ENCODE assay signal across 11 cellular contexts in the genomic region with DNA sequence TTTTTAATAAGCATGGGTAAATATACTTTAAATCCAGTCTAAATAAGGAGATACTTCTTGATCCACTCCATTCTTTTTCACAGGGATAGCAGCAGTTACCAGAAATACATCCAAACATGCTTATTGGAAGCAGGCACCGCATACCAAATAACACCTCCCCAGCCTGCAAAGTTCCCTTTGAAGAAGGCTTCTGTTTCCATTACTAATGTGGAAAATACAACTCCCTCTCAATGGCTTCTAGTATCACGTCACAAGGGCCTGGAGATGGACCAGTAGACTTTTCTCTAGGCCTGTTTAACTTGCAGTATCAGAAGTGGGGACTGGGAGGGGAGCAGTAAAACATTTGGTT. TPM values are rescaled to one million over a fixed set of nuclear protein-coding genes. Genes with fewer than 3 reads are reported as not detected.
DNase-seq lines count a peak whose midpoint lies in the region; ATAC-seq, FAIRE-seq and TF ChIP-seq lines count a peak whose summit lies in the region.
"Had no signal": no experiment of that assay in that cellular context is flagged by ENCODE, and none has a peak within 500 bp of the region (broad histone marks: within the 10 kb centered on the region; RNA-seq: fewer than 3 reads in every experiment).

No MANE protein-coding gene starts in this region.

- H3K9me3 ChIP-seq in astrocyte (ENCODE audit: insufficient read depth, low read depth, low read length) (no peaks in the 10 kb centered on the region), lower lobe of right lung (no peaks in the 10 kb centered on the region), thoracic aorta (no peaks in the 10 kb centered on the region)
- H3K9me3 ChIP-seq: HAP-1, Peyer's patch had no signal

- intact Hi-C loops in lower lobe of right lung (cut with DNase I): no loop called here

- no peak for ATAC-seq in lower lobe of right lung
- no peak for ATAC-seq in thoracic aorta (ENCODE audit: insufficient number of reproducible peaks, low FRiP score, low read depth)

- H3K27ac Mint-ChIP-seq in T-helper 2 cell treated with Interferon-gamma antibody and Interleukin-4, amounts not matched to agents 5 μg/mL and 100 μg/mL, for 36 hours: no peak overlapping the region
- peak overlapping the region; percentile 93 for H3K27ac Mint-ChIP-seq in astrocyte (ENCODE audit: unreplicated experiment)

- H3K27me3 ChIP-seq in astrocyte (ENCODE audit: insufficient read depth, low read length): no peaks in the 10 kb centered on the region
- H3K27me3 ChIP-seq in lower lobe of right lung (ENCODE audit: low read depth): no peaks in the 10 kb centered on the region
- H3K27me3 ChIP-seq in thoracic aorta (replicated peaks; ENCODE audit: insufficient read depth): no peaks in the 10 kb centered on the region
- H3K27me3 ChIP-seq: Peyer's patch had no signal

- H3K4me3 ChIP-seq in astrocyte (ENCODE audit: insufficient read depth, low read depth, low read length) (no peak overlapping the region), lower lobe of right lung (no peak overlapping the region), thoracic aorta (peak overlapping the region; percentile 10)
- H3K4me3 ChIP-seq: HAP-1, Peyer's patch had no signal

- peaks cover 68% of the 10 kb centered on the region for H3K4me1 Mint-ChIP-seq in T-helper 2 cell treated with Interferon-gamma antibody and Interleukin-4, amounts not matched to agents 5 μg/mL and 100 μg/mL, for 36 hours (ENCODE audit: low read depth)
- peaks cover 33% of the 10 kb centered on the region for H3K4me1 Mint-ChIP-seq in astrocyte (ENCODE audit: low read depth, unreplicated experiment)

- H3K27me3 Mint-ChIP-seq in T-helper 2 cell treated with Interferon-gamma antibody and Interleukin-4, amounts not matched to agents 5 μg/mL and 100 μg/mL, for 36 hours (ENCODE audit: low read depth): no peaks in the 10 kb centered on the region
- H3K27me3 Mint-ChIP-seq in astrocyte (ENCODE audit: low read depth, unreplicated experiment): no peaks in the 10 kb centered on the region

- H3K4me1 ChIP-seq in astrocyte (ENCODE audit: insufficient read depth, low read length) (peaks cover 28% of the 10 kb centered on the region), lower lobe of right lung (peaks cover 83% of the 10 kb centered on the region), thoracic aorta (ENCODE audit: control insufficient read depth in 1 of 2, low read depth in 2 of 2) (peaks cover 40 to 71% of the 10 kb centered on the region in 2 donors)

- H3K36me3 ChIP-seq in astrocyte (ENCODE audit: insufficient read depth, low read length) (no peaks in the 10 kb centered on the region), lower lobe of right lung (peaks cover 19% of the 10 kb centered on the region), thoracic aorta (peaks cover 1% of the 10 kb centered on the region)

- TF ChIP-seq CTCF in astrocyte (IDR thresholded peaks at IDR 0.05; ENCODE audit: insufficient read depth, low read depth, low read length): no peak
- TF ChIP-seq CTCF in lower lobe of right lung (IDR thresholded peaks at IDR 0.05): no peak
- no peak for TF ChIP-seq CTCF in thoracic aorta (IDR thresholded peaks at IDR 0.05)

- peak overlapping the region; percentile 46 for H3K27ac ChIP-seq in astrocyte (ENCODE audit: low read depth, low read length)
- peak overlapping the region; percentile 46 for H3K27ac ChIP-seq in lower lobe of right lung
- peak overlapping the region; percentile 9 to 41 for H3K27ac ChIP-seq in thoracic aorta

- H3K4me2 ChIP-seq in astrocyte (ENCODE audit: low read length): peak overlapping the region; percentile 72

- H3K79me2 ChIP-seq in astrocyte (ENCODE audit: insufficient read depth, low read length): peaks cover 82% of the 10 kb centered on the region

- peaks cover 67% of the 10 kb centered on the region for H3K36me3 Mint-ChIP-seq in T-helper 2 cell treated with Interferon-gamma antibody and Interleukin-4, amounts not matched to agents 5 μg/mL and 100 μg/mL, for 36 hours (ENCODE audit: low read depth)
- H3K36me3 Mint-ChIP-seq in astrocyte (ENCODE audit: low read depth, unreplicated experiment): no peaks in the 10 kb centered on the region

- FAIRE-seq in astrocyte (lab: Jason Lieb, UNC): no peak
- FAIRE-seq: GM12892 had no signal

- H3K4me3 Mint-ChIP-seq in T-helper 2 cell treated with Interferon-gamma antibody and Interleukin-4, amounts not matched to agents 5 μg/mL and 100 μg/mL, for 36 hours: peak overlapping the region; percentile 16
- no peak overlapping the region for H3K4me3 Mint-ChIP-seq in astrocyte (ENCODE audit: unreplicated experiment)

- H3K9me3 Mint-ChIP-seq in T-helper 2 cell treated with Interferon-gamma antibody and Interleukin-4, amounts not matched to agents 5 μg/mL and 100 μg/mL, for 36 hours: peaks cover 13% of the 10 kb centered on the region
- no peaks in the 10 kb centered on the region for H3K9me3 Mint-ChIP-seq in astrocyte (ENCODE audit: unreplicated experiment)

- no peak overlapping the region for H3K9ac ChIP-seq in astrocyte (ENCODE audit: low read length)

- H4K20me1 ChIP-seq in astrocyte (ENCODE audit: insufficient read depth, low read length): peaks cover 82% of the 10 kb centered on the region

- no peak for DNase-seq in T-helper 2 cell treated with Interferon-gamma antibody and Interleukin-4, amounts not matched to agents 5 μg/mL and 100 μg/mL, for 36 hours (ENCODE audit: low spot score)
- DNase-seq in T-helper 2 cell (no peak), astrocyte (ENCODE audit: low read depth) (peak; percentile 49), lower lobe of right lung (no peak), thoracic aorta (ENCODE audit: low spot score) (no peak), HT-29 (ENCODE audit: low spot score) (no peak), HPDE6-E6E7 (ENCODE audit: extremely low spot score) (no peak), MV-4-11 (lab: John Stamatoyannopoulos, UW) (no peak)
- DNase-seq: Peyer's patch had no signal

- H2AFZ ChIP-seq in astrocyte (ENCODE audit: low read depth, low read length): no peak overlapping the region

RNA-seq across cellular contexts. Expression of gene TMEM245, which starts 20.8 kb away (rescaled TPM):
- total RNA-seq in astrocyte: 52.2 and 54.1 TPM in 2 replicates
- 85.7 TPM for total RNA-seq in lower lobe of right lung
- 10 to 100 TPM; 76.5 to 95.4 TPM for total RNA-seq in thoracic aorta
- total RNA-seq in HT-29 (2014; rRNA removed; shearing (Covaris generic)): 14.8 and 17.1 TPM in 2 replicates
